Comparison of ENCODE assay signal across 8 cellular contexts in the genomic region with DNA sequence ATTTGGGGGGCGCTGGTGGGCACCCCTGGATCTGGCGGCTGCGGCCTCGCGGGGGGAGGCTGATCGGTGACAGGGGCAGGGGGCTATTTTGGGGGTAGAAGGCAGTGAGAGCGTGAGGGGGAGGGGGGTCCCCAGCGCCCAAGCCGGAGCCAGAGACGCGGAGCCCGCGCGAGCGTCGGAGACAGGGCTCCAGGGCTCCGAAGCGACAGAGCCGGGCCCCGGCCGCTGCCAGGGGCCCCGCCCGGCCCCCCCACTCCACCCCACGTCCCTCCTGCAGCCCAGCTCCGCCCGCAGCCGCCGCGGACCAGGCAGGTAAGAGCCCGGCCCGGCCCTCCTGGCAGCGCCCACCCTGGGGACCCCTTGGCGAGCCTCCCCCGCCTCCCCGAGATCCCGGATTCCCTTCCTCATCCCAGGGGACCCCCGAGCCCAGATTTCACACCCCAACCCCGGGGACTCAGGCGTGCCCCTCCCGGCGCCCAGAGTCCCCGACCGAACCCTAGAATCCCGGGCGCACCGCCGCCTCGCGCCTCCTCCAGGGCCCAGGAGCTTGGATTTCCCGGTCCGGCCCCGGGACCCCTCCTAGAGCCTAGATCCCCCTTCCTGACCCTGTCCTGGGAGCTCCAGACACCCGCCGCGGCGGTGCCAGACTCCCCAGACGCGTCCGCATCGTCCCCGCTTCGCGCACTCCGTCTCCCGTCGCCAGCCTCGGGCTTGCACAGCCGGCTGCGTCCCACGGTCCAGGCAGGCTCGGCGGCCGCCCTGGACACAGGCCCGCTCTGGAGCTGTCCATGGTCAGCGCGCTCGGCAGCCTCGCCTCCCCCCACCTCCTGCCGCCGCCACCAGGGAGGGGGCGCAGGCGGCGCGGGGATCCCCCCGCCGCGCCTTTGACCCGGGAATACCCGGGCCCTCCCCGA. TPM values are rescaled to one million over a fixed set of nuclear protein-coding genes. Genes with fewer than 3 reads are reported as not detected.
DNase-seq lines count a peak whose midpoint lies in the region; ATAC-seq and TF ChIP-seq lines count a peak whose summit lies in the region.

PPFIA3 (plus strand) TSS at position 134 of the 914 bp plus-strand sequence. CDS start 8,330 bp downstream, outside the sequence.

- no peak for TF ChIP-seq CTCF in choroid plexus epithelial cell (conservative IDR thresholded peaks at IDR 0.05; ENCODE audit: low read depth, low read length)

- no peaks in the 10 kb centered on the region for H3K9me3 Mint-ChIP-seq in stimulated activated memory B cell treated with anti-CD40 and anti-IgM and Interleukin-4, amounts not matched to agents 10 μg/mL and 1 μg/mL and 100 μg/mL, for 72 hours

- H3K36me3 ChIP-seq in SJCRH30, result no peaks in the 10 kb centered on the region

- peak within 1 kb of the TSS; percentile 86 for H3K27ac ChIP-seq in SJCRH30

- peaks cover 48% of the 10 kb centered on the region for H3K4me1 Mint-ChIP-seq in stimulated activated memory B cell treated with anti-CD40 and anti-IgM and Interleukin-4, amounts not matched to agents 10 μg/mL and 1 μg/mL and 100 μg/mL, for 72 hours

- peaks cover 10% of the 10 kb centered on the region; the same call in 1 of the 2 replicates for H3K4me1 ChIP-seq in SJCRH30

- DNase-seq in NCI-H748 (lab: John Stamatoyannopoulos, UW; ENCODE audit: unreplicated experiment) (peak; percentile 72), NCI-H748 treated with DMSO at 0.1 percent for 48 hours (lab: John Stamatoyannopoulos, UW) (no peak), SJCRH30 (peak; percentile 70), choroid plexus epithelial cell (ENCODE audit: low read depth) (peak; percentile 69), kidney tubule cell (ENCODE audit: low spot score) (peak; percentile 54), NCI-H524 treated with DMSO at 0.1 percent for 48 hours (lab: John Stamatoyannopoulos, UW) (no peak)

- H3K36me3 Mint-ChIP-seq in stimulated activated memory B cell treated with anti-CD40 and anti-IgM and Interleukin-4, amounts not matched to agents 10 μg/mL and 1 μg/mL and 100 μg/mL, for 72 hours, result no peaks in the 10 kb centered on the region

- peak within 1 kb of the TSS; percentile 94 for H3K27ac Mint-ChIP-seq in stimulated activated memory B cell treated with anti-CD40 and anti-IgM and Interleukin-4, amounts not matched to agents 10 μg/mL and 1 μg/mL and 100 μg/mL, for 72 hours

- H3K4me3 ChIP-seq in SJCRH30, result peak within 1 kb of the TSS; percentile 65
- peak within 1 kb of the TSS; percentile 73 for H3K4me3 ChIP-seq in choroid plexus epithelial cell (ENCODE audit: low read depth, low read length)

- peak within 1 kb of the TSS; percentile 87 for H3K4me3 Mint-ChIP-seq in stimulated activated memory B cell treated with anti-CD40 and anti-IgM and Interleukin-4, amounts not matched to agents 10 μg/mL and 1 μg/mL and 100 μg/mL, for 72 hours

- H3K27me3 Mint-ChIP-seq in stimulated activated memory B cell treated with anti-CD40 and anti-IgM and Interleukin-4, amounts not matched to agents 10 μg/mL and 1 μg/mL and 100 μg/mL, for 72 hours, result peaks cover 14% of the 10 kb centered on the region

- H3K27me3 ChIP-seq in SJCRH30, result no peaks in the 10 kb centered on the region

- ATAC-seq in stimulated activated memory B cell treated with anti-CD40 and anti-IgM and Interleukin-4, amounts not matched to agents 10 μg/mL and 1 μg/mL and 100 μg/mL, for 72 hours, result peak; percentile 2
- no peak for ATAC-seq in HG02884 (IDR thresholded peaks at IDR 0.05; ENCODE audit: unreplicated experiment)

- no peaks in the 10 kb centered on the region for H3K9me3 ChIP-seq in SJCRH30 (replicated peaks)

RNA-seq across cellular contexts. Expression of gene PPFIA3, which starts in this region (rescaled TPM):
- total RNA-seq in SJCRH30 (2014; rRNA removed; shearing (Covaris generic)), result 20.8 and 27.1 TPM in 2 replicates

Comparison
In these comparisons a context has a peak if more than half of its experiments do, and no peak if none do; other contexts are left out.
1. DNase-seq: peak in NCI-H748 (single experiment), SJCRH30 (2 of 2), choroid plexus epithelial cell (single experiment) and kidney tubule cell (single experiment); none in NCI-H748 treated with DMSO at 0.1 percent for 48 hours (single experiment) and NCI-H524 treated with DMSO at 0.1 percent for 48 hours (single experiment).